Comparison of ENCODE assay signal across 1 cellular context in the genomic region with DNA sequence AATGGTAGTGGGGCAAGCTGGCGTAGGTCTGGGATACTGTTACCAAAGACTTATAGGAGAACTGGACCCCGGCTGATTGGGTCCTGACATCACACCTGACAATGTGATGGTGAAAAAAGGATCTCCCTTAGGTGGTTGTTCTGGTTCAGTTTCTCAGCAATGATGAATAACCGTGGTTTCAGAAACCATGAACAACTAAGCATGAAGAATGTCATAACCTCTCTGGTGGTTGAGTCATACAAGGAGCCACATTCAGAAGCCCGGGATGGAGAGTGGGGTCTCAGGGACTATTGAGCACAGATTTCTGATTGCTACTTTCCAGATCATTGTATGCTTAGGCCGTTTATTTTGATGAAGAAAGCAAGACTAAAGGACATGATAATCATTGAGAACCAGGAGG.
A peak's percentile ranks its signal among the peaks of the same experiment; 100 is the strongest.
TF ChIP-seq lines count a peak whose summit lies in the region.

No MANE protein-coding gene starts in this region.

TF ChIP-seq in GM12878, 131 proteins besides CTCF, POLR2A, EP300 and RAD21 (continued from another document and continues in another):
- TF ChIP-seq MTA3 (IDR thresholded peaks at IDR 0.05; ENCODE audit: borderline replicate concordance, low read length) (peak; percentile 70; the same call in 1 of the 2 replicates), CBFB (IDR thresholded peaks at IDR 0.05; ENCODE audit: low read depth) (peak; percentile 69; the same call in 1 of the 2 replicates), TCF3 (IDR thresholded peaks at IDR 0.05; ENCODE audit: borderline replicate concordance, insufficient read depth, low read depth, low read length) (0 out of 2 replicates have a peak, but pooled peaks have one; percentile 54), CHD4 (IDR thresholded peaks at IDR 0.05) (no peak), IKZF2 (IDR thresholded peaks at IDR 0.05) (peak; percentile 38 to 58; a peak in 1 of 4 replicates), BACH1 (IDR thresholded peaks at IDR 0.05; ENCODE audit: borderline replicate concordance) (no peak), MYB (IDR thresholded peaks at IDR 0.05; ENCODE audit: borderline replicate concordance, low read depth, low read length) (no peak), DPF2 (IDR thresholded peaks at IDR 0.05) (no peak), SP1 (IDR thresholded peaks at IDR 0.05; ENCODE audit: low read depth, low read length) (no peak), SREBF1 (IDR thresholded peaks at IDR 0.05; ENCODE audit: low read length) (no peak), POLR2AphosphoS2 (IDR thresholded peaks at IDR 0.05; ENCODE audit: low read depth, low read length) (no peak), LARP7 (IDR thresholded peaks at IDR 0.05) (no peak), RCOR1 (conservative IDR thresholded peaks at IDR 0.05; ENCODE audit: low read depth, low read length) (no peak), PAX8 (IDR thresholded peaks at IDR 0.05) (no peak), KLF5 (IDR thresholded peaks at IDR 0.05; ENCODE audit: partially characterized antibody) (no peak), GABPA (IDR thresholded peaks at IDR 0.05; ENCODE audit: low read depth) (0 out of 2 replicates have a peak, but pooled peaks have one; percentile 20), NRF1 (conservative IDR thresholded peaks at IDR 0.05; ENCODE audit: low read depth, low read length) (no peak), HDGF (IDR thresholded peaks at IDR 0.05) (no peak), BMI1 (IDR thresholded peaks at IDR 0.05; ENCODE audit: borderline replicate concordance) (no peak), NBN (IDR thresholded peaks at IDR 0.05) (no peak), ZSCAN29 (IDR thresholded peaks at IDR 0.05) (no peak), YBX1 (IDR thresholded peaks at IDR 0.05) (no peak), MEF2B (IDR thresholded peaks at IDR 0.05; ENCODE audit: partially characterized antibody, poor library complexity, severe bottlenecking) (no peak), YY1 (IDR thresholded peaks at IDR 0.05; ENCODE audit: low read depth, low read length) (no peak; the same call in none of the 2 replicates), CHD1 (IDR thresholded peaks at IDR 0.05; ENCODE audit: low read depth, low read length) (no peak), STAT3 (IDR thresholded peaks at IDR 0.05; ENCODE audit: low read depth, low read length) (no peak), CEBPB (IDR thresholded peaks at IDR 0.05; ENCODE audit: borderline replicate concordance in 1 of 2, low read depth in 2 of 2, low read length in 2 of 2) (0 out of 4 replicates have a peak, but pooled peaks of 1 of the 2 experiments have one; percentile 62), CBX3 (IDR thresholded peaks at IDR 0.05; ENCODE audit: borderline replicate concordance, low read depth) (no peak), NFXL1 (IDR thresholded peaks at IDR 0.05; ENCODE audit: borderline replicate concordance) (no peak), WRNIP1 (IDR thresholded peaks at IDR 0.05; ENCODE audit: borderline replicate concordance, low read depth, low read length) (no peak), MEF2A (IDR thresholded peaks at IDR 0.05; ENCODE audit: insufficient read depth, low read depth, low read length) (peak; percentile 59; the same call in 1 of the 2 replicates), SMC3 (IDR thresholded peaks at IDR 0.05; ENCODE audit: borderline replicate concordance, low read length) (no peak)
- TF ChIP-seq, protein P1, sequence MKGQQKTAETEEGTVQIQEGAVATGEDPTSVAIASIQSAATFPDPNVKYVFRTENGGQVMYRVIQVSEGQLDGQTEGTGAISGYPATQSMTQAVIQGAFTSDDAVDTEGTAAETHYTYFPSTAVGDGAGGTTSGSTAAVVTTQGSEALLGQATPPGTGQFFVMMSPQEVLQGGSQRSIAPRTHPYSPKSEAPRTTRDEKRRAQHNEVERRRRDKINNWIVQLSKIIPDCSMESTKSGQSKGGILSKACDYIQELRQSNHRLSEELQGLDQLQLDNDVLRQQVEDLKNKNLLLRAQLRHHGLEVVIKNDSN (IDR thresholded peaks at IDR 0.05; ENCODE audit: borderline replicate concordance, extremely low read length, insufficient read depth, low read depth, low read length), result no peak
- TF ChIP-seq, protein P2, sequence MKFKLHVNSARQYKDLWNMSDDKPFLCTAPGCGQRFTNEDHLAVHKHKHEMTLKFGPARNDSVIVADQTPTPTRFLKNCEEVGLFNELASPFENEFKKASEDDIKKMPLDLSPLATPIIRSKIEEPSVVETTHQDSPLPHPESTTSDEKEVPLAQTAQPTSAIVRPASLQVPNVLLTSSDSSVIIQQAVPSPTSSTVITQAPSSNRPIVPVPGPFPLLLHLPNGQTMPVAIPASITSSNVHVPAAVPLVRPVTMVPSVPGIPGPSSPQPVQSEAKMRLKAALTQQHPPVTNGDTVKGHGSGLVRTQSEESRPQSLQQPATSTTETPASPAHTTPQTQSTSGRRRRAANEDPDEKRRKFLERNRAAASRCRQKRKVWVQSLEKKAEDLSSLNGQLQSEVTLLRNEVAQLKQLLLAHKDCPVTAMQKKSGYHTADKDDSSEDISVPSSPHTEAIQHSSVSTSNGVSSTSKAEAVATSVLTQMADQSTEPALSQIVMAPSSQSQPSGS (IDR thresholded peaks at IDR 0.05; ENCODE audit: low read length), result peak; percentile 93
- TF ChIP-seq, protein P3, sequence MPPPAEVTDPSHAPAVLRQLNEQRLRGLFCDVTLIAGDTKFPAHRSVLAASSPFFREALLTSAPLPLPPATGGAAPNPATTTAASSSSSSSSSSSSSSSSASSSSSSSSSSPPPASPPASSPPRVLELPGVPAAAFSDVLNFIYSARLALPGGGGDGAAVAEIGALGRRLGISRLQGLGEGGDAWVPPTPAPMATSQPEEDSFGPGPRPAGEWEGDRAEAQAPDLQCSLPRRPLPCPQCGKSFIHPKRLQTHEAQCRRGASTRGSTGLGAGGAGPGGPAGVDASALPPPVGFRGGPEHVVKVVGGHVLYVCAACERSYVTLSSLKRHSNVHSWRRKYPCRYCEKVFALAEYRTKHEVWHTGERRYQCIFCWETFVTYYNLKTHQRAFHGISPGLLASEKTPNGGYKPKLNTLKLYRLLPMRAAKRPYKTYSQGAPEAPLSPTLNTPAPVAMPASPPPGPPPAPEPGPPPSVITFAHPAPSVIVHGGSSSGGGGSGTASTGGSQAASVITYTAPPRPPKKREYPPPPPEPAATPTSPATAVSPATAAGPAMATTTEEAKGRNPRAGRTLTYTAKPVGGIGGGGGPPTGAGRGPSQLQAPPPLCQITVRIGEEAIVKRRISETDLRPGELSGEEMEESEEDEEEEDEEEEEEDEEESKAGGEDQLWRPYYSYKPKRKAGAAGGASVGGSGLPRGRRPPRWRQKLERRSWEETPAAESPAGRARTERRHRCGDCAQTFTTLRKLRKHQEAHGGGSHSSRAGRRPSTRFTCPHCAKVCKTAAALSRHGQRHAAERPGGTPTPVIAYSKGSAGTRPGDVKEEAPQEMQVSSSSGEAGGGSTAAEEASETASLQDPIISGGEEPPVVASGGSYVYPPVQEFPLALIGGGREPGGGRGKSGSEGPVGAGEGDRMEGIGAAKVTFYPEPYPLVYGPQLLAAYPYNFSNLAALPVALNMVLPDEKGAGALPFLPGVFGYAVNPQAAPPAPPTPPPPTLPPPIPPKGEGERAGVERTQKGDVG (CRISPR knock-in tag; IDR thresholded peaks at IDR 0.05), result no peak
- TF ChIP-seq, protein P4, sequence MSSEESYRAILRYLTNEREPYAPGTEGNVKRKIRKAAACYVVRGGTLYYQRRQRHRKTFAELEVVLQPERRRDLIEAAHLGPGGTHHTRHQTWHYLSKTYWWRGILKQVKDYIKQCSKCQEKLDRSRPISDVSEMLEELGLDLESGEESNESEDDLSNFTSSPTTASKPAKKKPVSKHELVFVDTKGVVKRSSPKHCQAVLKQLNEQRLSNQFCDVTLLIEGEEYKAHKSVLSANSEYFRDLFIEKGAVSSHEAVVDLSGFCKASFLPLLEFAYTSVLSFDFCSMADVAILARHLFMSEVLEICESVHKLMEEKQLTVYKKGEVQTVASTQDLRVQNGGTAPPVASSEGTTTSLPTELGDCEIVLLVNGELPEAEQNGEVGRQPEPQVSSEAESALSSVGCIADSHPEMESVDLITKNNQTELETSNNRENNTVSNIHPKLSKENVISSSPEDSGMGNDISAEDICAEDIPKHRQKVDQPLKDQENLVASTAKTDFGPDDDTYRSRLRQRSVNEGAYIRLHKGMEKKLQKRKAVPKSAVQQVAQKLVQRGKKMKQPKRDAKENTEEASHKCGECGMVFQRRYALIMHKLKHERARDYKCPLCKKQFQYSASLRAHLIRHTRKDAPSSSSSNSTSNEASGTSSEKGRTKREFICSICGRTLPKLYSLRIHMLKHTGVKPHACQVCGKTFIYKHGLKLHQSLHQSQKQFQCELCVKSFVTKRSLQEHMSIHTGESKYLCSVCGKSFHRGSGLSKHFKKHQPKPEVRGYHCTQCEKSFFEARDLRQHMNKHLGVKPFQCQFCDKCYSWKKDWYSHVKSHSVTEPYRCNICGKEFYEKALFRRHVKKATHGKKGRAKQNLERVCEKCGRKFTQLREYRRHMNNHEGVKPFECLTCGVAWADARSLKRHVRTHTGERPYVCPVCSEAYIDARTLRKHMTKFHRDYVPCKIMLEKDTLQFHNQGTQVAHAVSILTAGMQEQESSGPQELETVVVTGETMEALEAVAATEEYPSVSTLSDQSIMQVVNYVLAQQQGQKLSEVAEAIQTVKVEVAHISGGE (CRISPR knock-in tag; IDR thresholded peaks at IDR 0.05), result no peak
- TF ChIP-seq, protein P5, sequence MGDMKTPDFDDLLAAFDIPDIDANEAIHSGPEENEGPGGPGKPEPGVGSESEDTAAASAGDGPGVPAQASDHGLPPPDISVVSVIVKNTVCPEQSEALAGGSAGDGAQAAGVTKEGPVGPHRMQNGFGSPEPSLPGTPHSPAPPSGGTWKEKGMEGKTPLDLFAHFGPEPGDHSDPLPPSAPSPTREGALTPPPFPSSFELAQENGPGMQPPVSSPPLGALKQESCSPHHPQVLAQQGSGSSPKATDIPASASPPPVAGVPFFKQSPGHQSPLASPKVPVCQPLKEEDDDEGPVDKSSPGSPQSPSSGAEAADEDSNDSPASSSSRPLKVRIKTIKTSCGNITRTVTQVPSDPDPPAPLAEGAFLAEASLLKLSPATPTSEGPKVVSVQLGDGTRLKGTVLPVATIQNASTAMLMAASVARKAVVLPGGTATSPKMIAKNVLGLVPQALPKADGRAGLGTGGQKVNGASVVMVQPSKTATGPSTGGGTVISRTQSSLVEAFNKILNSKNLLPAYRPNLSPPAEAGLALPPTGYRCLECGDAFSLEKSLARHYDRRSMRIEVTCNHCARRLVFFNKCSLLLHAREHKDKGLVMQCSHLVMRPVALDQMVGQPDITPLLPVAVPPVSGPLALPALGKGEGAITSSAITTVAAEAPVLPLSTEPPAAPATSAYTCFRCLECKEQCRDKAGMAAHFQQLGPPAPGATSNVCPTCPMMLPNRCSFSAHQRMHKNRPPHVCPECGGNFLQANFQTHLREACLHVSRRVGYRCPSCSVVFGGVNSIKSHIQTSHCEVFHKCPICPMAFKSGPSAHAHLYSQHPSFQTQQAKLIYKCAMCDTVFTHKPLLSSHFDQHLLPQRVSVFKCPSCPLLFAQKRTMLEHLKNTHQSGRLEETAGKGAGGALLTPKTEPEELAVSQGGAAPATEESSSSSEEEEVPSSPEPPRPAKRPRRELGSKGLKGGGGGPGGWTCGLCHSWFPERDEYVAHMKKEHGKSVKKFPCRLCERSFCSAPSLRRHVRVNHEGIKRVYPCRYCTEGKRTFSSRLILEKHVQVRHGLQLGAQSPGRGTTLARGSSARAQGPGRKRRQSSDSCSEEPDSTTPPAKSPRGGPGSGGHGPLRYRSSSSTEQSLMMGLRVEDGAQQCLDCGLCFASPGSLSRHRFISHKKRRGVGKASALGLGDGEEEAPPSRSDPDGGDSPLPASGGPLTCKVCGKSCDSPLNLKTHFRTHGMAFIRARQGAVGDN (IDR thresholded peaks at IDR 0.05), result no peak
- TF ChIP-seq, protein P6, sequence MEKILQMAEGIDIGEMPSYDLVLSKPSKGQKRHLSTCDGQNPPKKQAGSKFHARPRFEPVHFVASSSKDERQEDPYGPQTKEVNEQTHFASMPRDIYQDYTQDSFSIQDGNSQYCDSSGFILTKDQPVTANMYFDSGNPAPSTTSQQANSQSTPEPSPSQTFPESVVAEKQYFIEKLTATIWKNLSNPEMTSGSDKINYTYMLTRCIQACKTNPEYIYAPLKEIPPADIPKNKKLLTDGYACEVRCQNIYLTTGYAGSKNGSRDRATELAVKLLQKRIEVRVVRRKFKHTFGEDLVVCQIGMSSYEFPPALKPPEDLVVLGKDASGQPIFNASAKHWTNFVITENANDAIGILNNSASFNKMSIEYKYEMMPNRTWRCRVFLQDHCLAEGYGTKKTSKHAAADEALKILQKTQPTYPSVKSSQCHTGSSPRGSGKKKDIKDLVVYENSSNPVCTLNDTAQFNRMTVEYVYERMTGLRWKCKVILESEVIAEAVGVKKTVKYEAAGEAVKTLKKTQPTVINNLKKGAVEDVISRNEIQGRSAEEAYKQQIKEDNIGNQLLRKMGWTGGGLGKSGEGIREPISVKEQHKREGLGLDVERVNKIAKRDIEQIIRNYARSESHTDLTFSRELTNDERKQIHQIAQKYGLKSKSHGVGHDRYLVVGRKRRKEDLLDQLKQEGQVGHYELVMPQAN (conservative IDR thresholded peaks at IDR 0.05), result no peak
- TF ChIP-seq, protein P7, sequence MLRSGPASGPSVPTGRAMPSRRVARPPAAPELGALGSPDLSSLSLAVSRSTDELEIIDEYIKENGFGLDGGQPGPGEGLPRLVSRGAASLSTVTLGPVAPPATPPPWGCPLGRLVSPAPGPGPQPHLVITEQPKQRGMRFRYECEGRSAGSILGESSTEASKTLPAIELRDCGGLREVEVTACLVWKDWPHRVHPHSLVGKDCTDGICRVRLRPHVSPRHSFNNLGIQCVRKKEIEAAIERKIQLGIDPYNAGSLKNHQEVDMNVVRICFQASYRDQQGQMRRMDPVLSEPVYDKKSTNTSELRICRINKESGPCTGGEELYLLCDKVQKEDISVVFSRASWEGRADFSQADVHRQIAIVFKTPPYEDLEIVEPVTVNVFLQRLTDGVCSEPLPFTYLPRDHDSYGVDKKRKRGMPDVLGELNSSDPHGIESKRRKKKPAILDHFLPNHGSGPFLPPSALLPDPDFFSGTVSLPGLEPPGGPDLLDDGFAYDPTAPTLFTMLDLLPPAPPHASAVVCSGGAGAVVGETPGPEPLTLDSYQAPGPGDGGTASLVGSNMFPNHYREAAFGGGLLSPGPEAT (IDR thresholded peaks at IDR 0.05; ENCODE audit: low read depth), result no peak
- TF ChIP-seq, protein P8, sequence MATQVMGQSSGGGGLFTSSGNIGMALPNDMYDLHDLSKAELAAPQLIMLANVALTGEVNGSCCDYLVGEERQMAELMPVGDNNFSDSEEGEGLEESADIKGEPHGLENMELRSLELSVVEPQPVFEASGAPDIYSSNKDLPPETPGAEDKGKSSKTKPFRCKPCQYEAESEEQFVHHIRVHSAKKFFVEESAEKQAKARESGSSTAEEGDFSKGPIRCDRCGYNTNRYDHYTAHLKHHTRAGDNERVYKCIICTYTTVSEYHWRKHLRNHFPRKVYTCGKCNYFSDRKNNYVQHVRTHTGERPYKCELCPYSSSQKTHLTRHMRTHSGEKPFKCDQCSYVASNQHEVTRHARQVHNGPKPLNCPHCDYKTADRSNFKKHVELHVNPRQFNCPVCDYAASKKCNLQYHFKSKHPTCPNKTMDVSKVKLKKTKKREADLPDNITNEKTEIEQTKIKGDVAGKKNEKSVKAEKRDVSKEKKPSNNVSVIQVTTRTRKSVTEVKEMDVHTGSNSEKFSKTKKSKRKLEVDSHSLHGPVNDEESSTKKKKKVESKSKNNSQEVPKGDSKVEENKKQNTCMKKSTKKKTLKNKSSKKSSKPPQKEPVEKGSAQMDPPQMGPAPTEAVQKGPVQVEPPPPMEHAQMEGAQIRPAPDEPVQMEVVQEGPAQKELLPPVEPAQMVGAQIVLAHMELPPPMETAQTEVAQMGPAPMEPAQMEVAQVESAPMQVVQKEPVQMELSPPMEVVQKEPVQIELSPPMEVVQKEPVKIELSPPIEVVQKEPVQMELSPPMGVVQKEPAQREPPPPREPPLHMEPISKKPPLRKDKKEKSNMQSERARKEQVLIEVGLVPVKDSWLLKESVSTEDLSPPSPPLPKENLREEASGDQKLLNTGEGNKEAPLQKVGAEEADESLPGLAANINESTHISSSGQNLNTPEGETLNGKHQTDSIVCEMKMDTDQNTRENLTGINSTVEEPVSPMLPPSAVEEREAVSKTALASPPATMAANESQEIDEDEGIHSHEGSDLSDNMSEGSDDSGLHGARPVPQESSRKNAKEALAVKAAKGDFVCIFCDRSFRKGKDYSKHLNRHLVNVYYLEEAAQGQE (IDR thresholded peaks at IDR 0.05; ENCODE audit: low read depth, low read length), result no peak
